In genomic region chr2:240455719-240456606, GRCh38 we compare ENCODE assay signal across 14 cellular contexts. TPM values are rescaled to one million over a fixed set of nuclear protein-coding genes. Genes with fewer than 3 reads are reported as not detected.
A peak's percentile ranks its signal among the peaks of the same experiment; 100 is the strongest.
DNase-seq lines count a peak whose midpoint lies in the region; ATAC-seq, FAIRE-seq and TF ChIP-seq lines count a peak whose summit lies in the region.
"Had no signal": no experiment of that assay in that cellular context is flagged by ENCODE, and none has a peak within 500 bp of the region (broad histone marks: within the 10 kb centered on the region; RNA-seq: fewer than 3 reads in every experiment).

No MANE protein-coding gene starts in this region.

- H3K9me3 ChIP-seq in RWPE2 (ENCODE audit: severe bottlenecking), result no peaks in the 10 kb centered on the region
- H3K9me3 ChIP-seq in left ventricle myocardium inferior (replicated peaks), result no peaks in the 10 kb centered on the region
- no peaks in the 10 kb centered on the region for H3K9me3 ChIP-seq in CD8-positive, alpha-beta memory T cell (ENCODE audit: low read length)
- H3K9me3 ChIP-seq: neutrophil, Peyer's patch had no signal

- POLR2A ChIA-PET in CD8-positive, alpha-beta memory T cell (lab: Charles Lee), result no interaction called here
- POLR2A ChIA-PET in activated CD4-positive, alpha-beta T cell treated with anti-CD3 and anti-CD28 coated beads for 36 hours (lab: Charles Lee), result no interaction called here

- no peaks in the 10 kb centered on the region for H3K9me3 Mint-ChIP-seq in neural crest cell
- no peaks in the 10 kb centered on the region for H3K9me3 Mint-ChIP-seq in CD8-positive, alpha-beta memory T cell
- H3K9me3 Mint-ChIP-seq in activated CD4-positive, alpha-beta T cell treated with anti-CD3 and anti-CD28 coated beads for 36 hours (ENCODE audit: low read depth), result no peaks in the 10 kb centered on the region

- peak overlapping the region; percentile 47 for H3K4me3 Mint-ChIP-seq in neural crest cell
- no peak overlapping the region for H3K4me3 Mint-ChIP-seq in CD8-positive, alpha-beta memory T cell
- H3K4me3 Mint-ChIP-seq in activated CD4-positive, alpha-beta T cell treated with anti-CD3 and anti-CD28 coated beads for 36 hours, result no peak overlapping the region

- no peaks in the 10 kb centered on the region for H3K27me3 ChIP-seq in RWPE2 (ENCODE audit: insufficient read depth, poor library complexity, severe bottlenecking)
- H3K27me3 ChIP-seq in left ventricle myocardium inferior (ENCODE audit: low read depth), result peaks cover 72% of the 10 kb centered on the region
- H3K27me3 ChIP-seq in CD8-positive, alpha-beta memory T cell (ENCODE audit: insufficient read depth, low read length, poor library complexity, severe bottlenecking), result peaks cover 38% of the 10 kb centered on the region

- intact Hi-C loops in left ventricle myocardium inferior (cut with micrococcal nuclease), result no loop called here
- intact Hi-C loops in activated CD4-positive, alpha-beta T cell treated with anti-CD3 and anti-CD28 coated beads for 36 hours (cut with DNase I, micrococcal nuclease), result no loop called here

- no peak overlapping the region for H3K27ac Mint-ChIP-seq in neural crest cell (ENCODE audit: unreplicated experiment)
- no peak overlapping the region for H3K27ac Mint-ChIP-seq in CD8-positive, alpha-beta memory T cell
- no peak overlapping the region for H3K27ac Mint-ChIP-seq in activated CD4-positive, alpha-beta T cell treated with anti-CD3 and anti-CD28 coated beads for 36 hours

- no peak for DNase-seq in RWPE2 (ENCODE audit: low spot score)
- no peak for DNase-seq in left ventricle myocardium inferior
- DNase-seq in neural crest cell (ENCODE audit: low read depth, low spot score), result no peak
- no peak for DNase-seq in HT-29 (ENCODE audit: low spot score)
- no peak for DNase-seq in CD8-positive, alpha-beta memory T cell
- no peak for DNase-seq in activated CD4-positive, alpha-beta T cell treated with anti-CD3 and anti-CD28 coated beads for 36 hours
- DNase-seq in frontal cortex (ENCODE audit: low spot score in 2 of 2), result no peak
- DNase-seq: cerebellar nuclear complex, kidney glomerular epithelial cell, NCI-H1105, Peyer's patch had no signal

- TF ChIP-seq CTCF in C4-2B (conservative IDR thresholded peaks at IDR 0.05), result no peak
- no peak for TF ChIP-seq CTCF in RWPE2 (IDR thresholded peaks at IDR 0.05; ENCODE audit: poor library complexity, severe bottlenecking)
- TF ChIP-seq CTCF in left ventricle myocardium inferior (IDR thresholded peaks at IDR 0.05; ENCODE audit: borderline replicate concordance), result no peak
- TF ChIP-seq CTCF in neural crest cell (conservative IDR thresholded peaks at IDR 0.05), result no peak

- 0 out of 3 replicates have a peak, but pooled peaks have one; percentile 2 for ATAC-seq in RWPE2 (ENCODE audit: low read depth)
- no peak for ATAC-seq in activated CD4-positive, alpha-beta T cell treated with anti-CD3 and anti-CD28 coated beads for 36 hours

- H3K27ac ChIP-seq in C4-2B, result peak overlapping the region; percentile 47
- H3K27ac ChIP-seq in RWPE2 (ENCODE audit: poor library complexity, severe bottlenecking), result peak overlapping the region; percentile 83
- H3K27ac ChIP-seq in left ventricle myocardium inferior (replicated peaks), result peak overlapping the region; percentile 11
- no peak overlapping the region for H3K27ac ChIP-seq in CD8-positive, alpha-beta memory T cell (ENCODE audit: low read depth, low read length)
- H3K27ac ChIP-seq: neutrophil, Peyer's patch had no signal

- CTCF ChIA-PET in CD8-positive, alpha-beta memory T cell (lab: Charles Lee), result no interaction called here
- CTCF ChIA-PET in activated CD4-positive, alpha-beta T cell treated with anti-CD3 and anti-CD28 coated beads for 36 hours (lab: Charles Lee), result no interaction called here

- peaks cover 13% of the 10 kb centered on the region for H3K27me3 Mint-ChIP-seq in neural crest cell (ENCODE audit: low read depth)
- peaks cover 16 to 37% of the 10 kb centered on the region in 2 donors for H3K27me3 Mint-ChIP-seq in CD8-positive, alpha-beta memory T cell
- H3K27me3 Mint-ChIP-seq in activated CD4-positive, alpha-beta T cell treated with anti-CD3 and anti-CD28 coated beads for 36 hours, result peaks cover 21% of the 10 kb centered on the region

- peaks cover 43% of the 10 kb centered on the region for H3K4me1 ChIP-seq in RWPE2 (ENCODE audit: insufficient read depth, poor library complexity, severe bottlenecking)
- H3K4me1 ChIP-seq in left ventricle myocardium inferior, result peaks cover 58% of the 10 kb centered on the region
- no peaks in the 10 kb centered on the region for H3K4me1 ChIP-seq in CD8-positive, alpha-beta memory T cell (ENCODE audit: insufficient read depth, low read length)

- H3K36me3 ChIP-seq in RWPE2 (ENCODE audit: low read depth) (peaks cover 18% of the 10 kb centered on the region), left ventricle myocardium inferior (no peaks in the 10 kb centered on the region)
- H3K36me3 ChIP-seq in CD8-positive, alpha-beta memory T cell (ENCODE audit: insufficient read depth, low read length), result no peaks in the 10 kb centered on the region
- H3K36me3 ChIP-seq: neutrophil, Peyer's patch had no signal

- H3K4me1 Mint-ChIP-seq in neural crest cell, result peaks cover 12% of the 10 kb centered on the region
- peaks cover 7 to 18% (median 9%) of the 10 kb centered on the region in 3 donors for H3K4me1 Mint-ChIP-seq in CD8-positive, alpha-beta memory T cell
- peaks cover 4% of the 10 kb centered on the region for H3K4me1 Mint-ChIP-seq in activated CD4-positive, alpha-beta T cell treated with anti-CD3 and anti-CD28 coated beads for 36 hours

- FAIRE-seq in frontal cortex (lab: Jason Lieb, UNC), result no peak
- FAIRE-seq: GM12891 had no signal

- H3K36me3 Mint-ChIP-seq in neural crest cell (ENCODE audit: low read depth), result no peaks in the 10 kb centered on the region
- no peaks in the 10 kb centered on the region for H3K36me3 Mint-ChIP-seq in CD8-positive, alpha-beta memory T cell
- no peaks in the 10 kb centered on the region for H3K36me3 Mint-ChIP-seq in activated CD4-positive, alpha-beta T cell treated with anti-CD3 and anti-CD28 coated beads for 36 hours (ENCODE audit: low read depth)

- H3K4me3 ChIP-seq in RWPE2 (ENCODE audit: severe bottlenecking) (peak overlapping the region; percentile 3), left ventricle myocardium inferior (peak overlapping the region; percentile 30)
- no peak overlapping the region for H3K4me3 ChIP-seq in CD8-positive, alpha-beta memory T cell (ENCODE audit: low read length)
- H3K4me3 ChIP-seq: Peyer's patch had no signal

RNA-seq across cellular contexts. Expression of gene GPC1, which starts 20.5 kb away (rescaled TPM):
- total RNA-seq in left ventricle myocardium inferior, result 187 TPM
- total RNA-seq in neural crest cell, result 88.6 and 89.9 TPM in 2 replicates
- total RNA-seq in HT-29 (2014; rRNA removed; shearing (Covaris generic)), result 9.9 and 12.3 TPM in 2 replicates
- 1 to 10 TPM; 1.9 to 2.4 TPM for total RNA-seq in CD8-positive, alpha-beta memory T cell
- polyA plus RNA-seq in CD8-positive, alpha-beta memory T cell, result 0.17 TPM
- total RNA-seq in activated CD4-positive, alpha-beta T cell treated with anti-CD3 and anti-CD28 coated beads for 36 hours, result 1 to 10 TPM; 1.7 to 2.0 TPM
- 38.7 TPM for total RNA-seq in frontal cortex
